In the genomic region with DNA sequence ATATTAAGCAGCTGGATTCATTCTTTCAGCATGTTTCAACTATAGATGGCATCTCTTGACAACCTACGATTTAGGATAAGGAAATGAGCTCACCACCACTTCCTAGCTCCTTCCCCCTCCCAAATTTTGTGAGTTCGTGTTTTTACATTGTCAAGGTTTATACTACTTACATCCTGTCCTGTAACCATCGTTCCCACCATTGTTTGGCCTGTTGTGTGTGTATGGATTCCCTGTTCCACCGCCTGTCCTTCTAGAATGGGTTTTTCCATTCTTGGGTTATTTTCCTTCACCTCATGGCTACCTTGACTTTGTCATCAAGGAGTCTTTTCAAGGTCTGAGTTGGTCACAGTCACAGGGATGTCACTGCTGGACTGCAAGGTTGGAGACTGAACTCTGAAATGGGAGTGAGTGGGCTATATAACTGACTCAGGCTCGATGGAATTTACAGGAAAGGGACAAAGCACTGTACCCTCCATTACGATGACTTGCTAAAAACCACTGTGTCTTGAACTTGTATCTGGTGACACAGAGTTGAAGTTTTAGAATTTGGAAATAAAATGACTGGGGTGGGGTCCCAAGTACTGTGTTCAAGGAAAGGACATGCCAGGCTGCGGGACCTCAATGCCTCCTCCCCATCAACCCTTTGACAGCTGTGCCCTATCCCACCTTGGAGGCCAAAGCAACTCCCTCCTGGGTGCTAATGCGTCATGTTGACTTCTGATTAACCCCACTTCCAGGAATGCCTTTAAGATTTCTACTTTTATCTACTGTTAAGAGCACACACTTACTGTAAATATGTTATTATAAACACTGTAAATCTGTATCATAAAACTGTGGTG, we compare ENCODE assay signal across 1 cellular context.
TF ChIP-seq lines count a peak whose summit lies in the region.

No MANE protein-coding gene starts in this region.

TF ChIP-seq in GM12878, 131 proteins besides CTCF, POLR2A, EP300 and RAD21 (continued from another document):
- TF ChIP-seq ZNF207 (IDR thresholded peaks at IDR 0.05; ENCODE audit: borderline replicate concordance): no peak
- TF ChIP-seq RBBP5 (conservative IDR thresholded peaks at IDR 0.05): no peak
- TF ChIP-seq ATF7 (IDR thresholded peaks at IDR 0.05; ENCODE audit: low read depth): peak; percentile 20; the same call in 1 of the 2 replicates
- TF ChIP-seq ZSCAN29 (IDR thresholded peaks at IDR 0.05): no peak
- TF ChIP-seq, protein P1, sequence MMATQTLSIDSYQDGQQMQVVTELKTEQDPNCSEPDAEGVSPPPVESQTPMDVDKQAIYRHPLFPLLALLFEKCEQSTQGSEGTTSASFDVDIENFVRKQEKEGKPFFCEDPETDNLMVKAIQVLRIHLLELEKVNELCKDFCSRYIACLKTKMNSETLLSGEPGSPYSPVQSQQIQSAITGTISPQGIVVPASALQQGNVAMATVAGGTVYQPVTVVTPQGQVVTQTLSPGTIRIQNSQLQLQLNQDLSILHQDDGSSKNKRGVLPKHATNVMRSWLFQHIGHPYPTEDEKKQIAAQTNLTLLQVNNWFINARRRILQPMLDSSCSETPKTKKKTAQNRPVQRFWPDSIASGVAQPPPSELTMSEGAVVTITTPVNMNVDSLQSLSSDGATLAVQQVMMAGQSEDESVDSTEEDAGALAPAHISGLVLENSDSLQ (IDR thresholded peaks at IDR 0.05): no peak
- TF ChIP-seq RAD51 (IDR thresholded peaks at IDR 0.05): no peak
- TF ChIP-seq, protein P2, sequence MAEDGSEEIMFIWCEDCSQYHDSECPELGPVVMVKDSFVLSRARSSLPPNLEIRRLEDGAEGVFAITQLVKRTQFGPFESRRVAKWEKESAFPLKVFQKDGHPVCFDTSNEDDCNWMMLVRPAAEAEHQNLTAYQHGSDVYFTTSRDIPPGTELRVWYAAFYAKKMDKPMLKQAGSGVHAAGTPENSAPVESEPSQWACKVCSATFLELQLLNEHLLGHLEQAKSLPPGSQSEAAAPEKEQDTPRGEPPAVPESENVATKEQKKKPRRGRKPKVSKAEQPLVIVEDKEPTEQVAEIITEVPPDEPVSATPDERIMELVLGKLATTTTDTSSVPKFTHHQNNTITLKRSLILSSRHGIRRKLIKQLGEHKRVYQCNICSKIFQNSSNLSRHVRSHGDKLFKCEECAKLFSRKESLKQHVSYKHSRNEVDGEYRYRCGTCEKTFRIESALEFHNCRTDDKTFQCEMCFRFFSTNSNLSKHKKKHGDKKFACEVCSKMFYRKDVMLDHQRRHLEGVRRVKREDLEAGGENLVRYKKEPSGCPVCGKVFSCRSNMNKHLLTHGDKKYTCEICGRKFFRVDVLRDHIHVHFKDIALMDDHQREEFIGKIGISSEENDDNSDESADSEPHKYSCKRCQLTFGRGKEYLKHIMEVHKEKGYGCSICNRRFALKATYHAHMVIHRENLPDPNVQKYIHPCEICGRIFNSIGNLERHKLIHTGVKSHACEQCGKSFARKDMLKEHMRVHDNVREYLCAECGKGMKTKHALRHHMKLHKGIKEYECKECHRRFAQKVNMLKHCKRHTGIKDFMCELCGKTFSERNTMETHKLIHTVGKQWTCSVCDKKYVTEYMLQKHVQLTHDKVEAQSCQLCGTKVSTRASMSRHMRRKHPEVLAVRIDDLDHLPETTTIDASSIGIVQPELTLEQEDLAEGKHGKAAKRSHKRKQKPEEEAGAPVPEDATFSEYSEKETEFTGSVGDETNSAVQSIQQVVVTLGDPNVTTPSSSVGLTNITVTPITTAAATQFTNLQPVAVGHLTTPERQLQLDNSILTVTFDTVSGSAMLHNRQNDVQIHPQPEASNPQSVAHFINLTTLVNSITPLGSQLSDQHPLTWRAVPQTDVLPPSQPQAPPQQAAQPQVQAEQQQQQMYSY (CRISPR knock-in tag; IDR thresholded peaks at IDR 0.05): no peak
- no peak for TF ChIP-seq ZNF622 (IDR thresholded peaks at IDR 0.05)
- TF ChIP-seq, protein P3, sequence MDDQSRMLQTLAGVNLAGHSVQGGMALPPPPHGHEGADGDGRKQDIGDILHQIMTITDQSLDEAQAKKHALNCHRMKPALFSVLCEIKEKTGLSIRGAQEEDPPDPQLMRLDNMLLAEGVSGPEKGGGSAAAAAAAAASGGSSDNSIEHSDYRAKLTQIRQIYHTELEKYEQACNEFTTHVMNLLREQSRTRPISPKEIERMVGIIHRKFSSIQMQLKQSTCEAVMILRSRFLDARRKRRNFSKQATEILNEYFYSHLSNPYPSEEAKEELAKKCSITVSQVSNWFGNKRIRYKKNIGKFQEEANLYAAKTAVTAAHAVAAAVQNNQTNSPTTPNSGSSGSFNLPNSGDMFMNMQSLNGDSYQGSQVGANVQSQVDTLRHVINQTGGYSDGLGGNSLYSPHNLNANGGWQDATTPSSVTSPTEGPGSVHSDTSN (IDR thresholded peaks at IDR 0.05; ENCODE audit: insufficient replicate concordance, low read depth, low read length): no peak
- no peak for TF ChIP-seq KDM1A (IDR thresholded peaks at IDR 0.05; ENCODE audit: borderline replicate concordance)
- 0 out of 4 replicates have a peak, but pooled peaks of 1 of the 2 experiments have one; percentile 31 for TF ChIP-seq ETV6 (conservative IDR thresholded peaks at IDR 0.05 in 1 of 2, IDR thresholded peaks at IDR 0.05 in 1 of 2; ENCODE audit: borderline replicate concordance in 1 of 2, low read depth in 1 of 2)
- no peak for TF ChIP-seq ZZZ3 (IDR thresholded peaks at IDR 0.05; ENCODE audit: control insufficient read depth, insufficient read length, low read depth)
- TF ChIP-seq TBL1XR1 (IDR thresholded peaks at IDR 0.05; ENCODE audit: low read depth, low read length): no peak
- TF ChIP-seq STAT3 (IDR thresholded peaks at IDR 0.05; ENCODE audit: low read depth, low read length): no peak
TF ChIP-seq in GM12878: peak in this region for 4.
